In genomic region chr14:84410344-84410743, GRCh38 we compare ENCODE assay signal across 9 cellular contexts.
"Had no signal": no experiment of that assay in that cellular context is flagged by ENCODE, and none has a peak within 500 bp of the region (broad histone marks: within the 10 kb centered on the region; RNA-seq: fewer than 3 reads in every experiment).

No MANE protein-coding gene starts in this region.

- DNase-seq: GM23248, GOT3, H7, H9, HCEC 1CT, HFFc6 had no signal

- H3K9ac ChIP-seq: GM23248 had no signal

- H3K4me3 ChIP-seq: GM23248, GM23338, HAP-1 had no signal

- H3K27ac ChIP-seq: GM23248 had no signal

- H3K4me2 ChIP-seq: GM23338 had no signal

- H2AFZ ChIP-seq: GM23248, GM23338 had no signal

- H3K36me3 ChIP-seq: HAP-1 had no signal

- ATAC-seq: GM23338, HCT116 had no signal

- H3K27ac Mint-ChIP-seq: GM23338, H9, HFFc6 had no signal

- H3K4me3 Mint-ChIP-seq: GM23338, H9, HFFc6 had no signal
